In genomic region chr1:89287182-89288050, GRCh38 we compare ENCODE assay signal across 8 cellular contexts. TPM values are rescaled to one million over a fixed set of nuclear protein-coding genes. Genes with fewer than 3 reads are reported as not detected.
DNase-seq lines count a peak whose midpoint lies in the region; ATAC-seq and TF ChIP-seq lines count a peak whose summit lies in the region.

No MANE protein-coding gene starts in this region.

- intact Hi-C loops in activated CD4-positive, alpha-beta T cell treated with anti-CD3 and anti-CD28 coated beads, Interleukin-2, amount 10 ng/mL, durations not matched to agents 24 days and 14 days (cut with micrococcal nuclease): loop anchor here (1.0 to 5.0 kb wide), 4 partner anchors 8 to 70 kb away; no protein-coding TSS in a partner anchor
- intact Hi-C loops in OCI-LY7 (cut with micrococcal nuclease; ENCODE audit: unreplicated experiment): no loop called here

- TF ChIP-seq CTCF in OCI-LY7 (conservative IDR thresholded peaks at IDR 0.05; ENCODE audit: low read length): no peak

- no peaks in the 10 kb centered on the region for H3K36me3 ChIP-seq in OCI-LY7 (ENCODE audit: insufficient read depth, low read length)

- CTCF ChIA-PET in OCI-LY7 (lab: Charles Lee; ENCODE audit: unreplicated experiment): no interaction called here

- no peaks in the 10 kb centered on the region for H3K4me1 ChIP-seq in OCI-LY7 (ENCODE audit: insufficient read depth, low read length, poor library complexity, severe bottlenecking)

- H3K27me3 Mint-ChIP-seq in activated CD4-positive, alpha-beta T cell treated with anti-CD3 and anti-CD28 coated beads, Interleukin-2, amount 10 ng/mL, durations not matched to agents 24 days and 14 days: no peaks in the 10 kb centered on the region
- H3K27me3 Mint-ChIP-seq in activated naive CD8-positive, alpha-beta T cell: no peaks in the 10 kb centered on the region
- no peaks in the 10 kb centered on the region for H3K27me3 Mint-ChIP-seq in stimulated activated naive CD8-positive, alpha-beta T cell treated with anti-CD3 and anti-CD28 coated beads, Interleukin-15, amount 100 ng/mL, for 72 hours

- peak overlapping the region; percentile 72 for H3K4me3 Mint-ChIP-seq in activated CD4-positive, alpha-beta T cell treated with anti-CD3 and anti-CD28 coated beads, Interleukin-2, amount 10 ng/mL, durations not matched to agents 24 days and 14 days
- peak overlapping the region; percentile 55 for H3K4me3 Mint-ChIP-seq in activated naive CD8-positive, alpha-beta T cell
- peak overlapping the region; percentile 54 to 60 for H3K4me3 Mint-ChIP-seq in stimulated activated naive CD8-positive, alpha-beta T cell treated with anti-CD3 and anti-CD28 coated beads, Interleukin-15, amount 100 ng/mL, for 72 hours

- no peak overlapping the region for H3K4me2 ChIP-seq in OCI-LY7 (ENCODE audit: low read length)

- no peaks in the 10 kb centered on the region for H3K79me2 ChIP-seq in OCI-LY7 (ENCODE audit: insufficient read depth, low read depth, low read length)

- H3K9me2 ChIP-seq in OCI-LY7 (ENCODE audit: insufficient read depth, low read length): no peaks in the 10 kb centered on the region

- peak; percentile 23 for ATAC-seq in HG02852 (IDR thresholded peaks at IDR 0.05; ENCODE audit: unreplicated experiment)
- peak; percentile 53 for ATAC-seq in stimulated activated naive CD8-positive, alpha-beta T cell treated with anti-CD3 and anti-CD28 coated beads, Interleukin-15, amount 100 ng/mL, for 72 hours

- H4K20me1 ChIP-seq in OCI-LY7 (ENCODE audit: insufficient read depth, low read length): no peaks in the 10 kb centered on the region

- peaks cover 48% of the 10 kb centered on the region for H3K36me3 Mint-ChIP-seq in activated CD4-positive, alpha-beta T cell treated with anti-CD3 and anti-CD28 coated beads, Interleukin-2, amount 10 ng/mL, durations not matched to agents 24 days and 14 days (ENCODE audit: low read depth)
- H3K36me3 Mint-ChIP-seq in activated naive CD8-positive, alpha-beta T cell: peaks cover 25% of the 10 kb centered on the region

- H3K9me3 Mint-ChIP-seq in activated CD4-positive, alpha-beta T cell treated with anti-CD3 and anti-CD28 coated beads, Interleukin-2, amount 10 ng/mL, durations not matched to agents 24 days and 14 days: peaks cover 34% of the 10 kb centered on the region
- H3K9me3 Mint-ChIP-seq in activated naive CD8-positive, alpha-beta T cell (ENCODE audit: low read depth): peaks cover 9% of the 10 kb centered on the region
- peaks cover 17 to 36% of the 10 kb centered on the region in 2 donors for H3K9me3 Mint-ChIP-seq in stimulated activated naive CD8-positive, alpha-beta T cell treated with anti-CD3 and anti-CD28 coated beads, Interleukin-15, amount 100 ng/mL, for 72 hours

- H3K9me3 ChIP-seq in OCI-LY7 (ENCODE audit: low read length): no peaks in the 10 kb centered on the region

- no peak overlapping the region for H3K27ac ChIP-seq in OCI-LY7 (ENCODE audit: low read depth, low read length, poor library complexity, severe bottlenecking)

- peak overlapping the region; percentile 90 for H3K27ac Mint-ChIP-seq in activated CD4-positive, alpha-beta T cell treated with anti-CD3 and anti-CD28 coated beads, Interleukin-2, amount 10 ng/mL, durations not matched to agents 24 days and 14 days
- peak overlapping the region; percentile 98 for H3K27ac Mint-ChIP-seq in activated naive CD8-positive, alpha-beta T cell
- H3K27ac Mint-ChIP-seq in stimulated activated naive CD8-positive, alpha-beta T cell treated with anti-CD3 and anti-CD28 coated beads, Interleukin-15, amount 100 ng/mL, for 72 hours: peak overlapping the region; percentile 94

- peak; percentile 67 for DNase-seq in activated CD4-positive, alpha-beta T cell treated with anti-CD3 and anti-CD28 coated beads, Interleukin-2, amount 10 ng/mL, durations not matched to agents 24 days and 14 days
- no peak for DNase-seq in activated CD4-positive, alpha-beta T cell treated with anti-CD3 and anti-CD28 coated beads, Interleukin-2, amount 50 U/mL, for 48 hours
- no peak for DNase-seq in stimulated activated naive CD8-positive, alpha-beta T cell treated with anti-CD3 and anti-CD28 coated beads, Interleukin-15, amount 100 ng/mL, for 72 hours
- DNase-seq in NCI-H82 (lab: John Stamatoyannopoulos, UW): no peak
- no peak for DNase-seq in cerebellar cortex (ENCODE audit: low spot score)
- DNase-seq in OCI-LY7 (ENCODE audit: low spot score): no peak

- BruUV-seq in OCI-LY7 (replicated peaks; lab: Mats Ljungman, UMichigan): no TSS peak

- no peak overlapping the region for H2AFZ ChIP-seq in OCI-LY7 (ENCODE audit: low read length)

- peaks cover 61% of the 10 kb centered on the region for H3K4me1 Mint-ChIP-seq in activated CD4-positive, alpha-beta T cell treated with anti-CD3 and anti-CD28 coated beads, Interleukin-2, amount 10 ng/mL, durations not matched to agents 24 days and 14 days
- H3K4me1 Mint-ChIP-seq in activated naive CD8-positive, alpha-beta T cell (ENCODE audit: low read depth): peaks cover 67% of the 10 kb centered on the region
- H3K4me1 Mint-ChIP-seq in stimulated activated naive CD8-positive, alpha-beta T cell treated with anti-CD3 and anti-CD28 coated beads, Interleukin-15, amount 100 ng/mL, for 72 hours: peaks cover 67% of the 10 kb centered on the region

- H3K4me3 ChIP-seq in OCI-LY7 (ENCODE audit: low read depth, low read length, poor library complexity, severe bottlenecking): no peak overlapping the region

- POLR2A ChIA-PET in OCI-LY7 (lab: Charles Lee): interaction anchor here (0.6 kb wide), 1 partner anchor 48 kb away, joined by 6 read pairs; no protein-coding TSS in a partner anchor

RNA-seq across cellular contexts. Expression of gene GBP5, which starts 14.8 kb away (rescaled TPM):
- total RNA-seq in activated CD4-positive, alpha-beta T cell treated with anti-CD3 and anti-CD28 coated beads, Interleukin-2, amount 10 ng/mL, durations not matched to agents 24 days and 14 days: 107 and 110 TPM in 2 replicates
- total RNA-seq in OCI-LY7 (2014; rRNA removed; shearing (Covaris generic)): not detected in 2 replicates
- not detected in 2 replicates for total RNA-seq in OCI-LY7 (2022)

Comparison
In these comparisons a context has a peak if more than half of its experiments do, and no peak if none do; other contexts are left out.
1. RNA of gene GBP5, which starts 14.8 kb away (total RNA-seq): 107 to 110 TPM in activated CD4-positive, alpha-beta T cell treated with anti-CD3 and anti-CD28 coated beads, Interleukin-2, amount 10 ng/mL, durations not matched to agents 24 days and 14 days; not detected in OCI-LY7; every median in the first group is over 100 times any median in the second.
2. Peak in every context shown above with its lines, with median percentiles within 50 percentile points of each other: H3K27ac Mint-ChIP-seq and H3K4me3 Mint-ChIP-seq.